10 cellular contexts compared by ENCODE assay signal in the genomic region with DNA sequence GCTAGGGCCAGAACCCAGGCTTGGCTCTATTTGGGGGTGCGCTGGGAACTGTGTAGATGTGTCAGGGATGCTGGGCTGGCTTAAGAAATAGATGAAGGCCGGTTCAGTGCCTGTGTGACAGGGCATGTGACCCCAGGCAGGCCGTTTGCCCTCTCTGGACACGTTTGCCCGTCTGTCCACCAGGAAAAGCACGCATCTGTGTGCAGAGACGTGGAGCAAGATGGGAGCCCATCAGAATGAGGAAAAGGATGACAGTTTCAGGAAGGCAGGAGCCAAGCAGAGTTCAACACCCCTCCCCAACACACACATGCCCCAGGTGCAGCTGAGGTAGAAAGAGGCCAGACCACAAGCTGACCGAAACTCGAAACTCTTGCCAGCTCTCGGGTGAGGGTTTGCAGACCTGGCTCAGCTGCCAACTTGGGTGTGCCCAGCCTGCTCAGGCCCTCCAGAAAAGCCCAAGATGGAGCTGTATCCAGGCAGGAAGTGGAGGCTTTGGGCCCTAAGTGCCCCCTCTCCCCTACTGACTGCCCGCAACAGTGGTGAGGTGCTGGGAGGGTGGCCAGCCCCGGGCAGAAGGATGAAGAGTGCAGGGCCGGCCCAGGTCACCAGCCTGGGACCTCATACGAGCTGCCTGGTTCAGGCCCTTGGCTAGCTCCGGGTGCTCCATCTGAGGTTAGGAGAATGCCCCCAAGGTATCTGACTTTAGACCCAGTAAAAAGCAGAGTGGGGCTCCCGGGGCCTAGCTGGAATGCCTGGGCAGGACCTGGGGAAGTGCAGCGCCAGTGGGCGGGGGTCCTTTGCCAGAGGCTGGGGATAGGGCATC. TPM values are rescaled to one million over a fixed set of nuclear protein-coding genes. Genes with fewer than 3 reads are reported as not detected.
A peak's percentile ranks its signal among the peaks of the same experiment; 100 is the strongest.
DNase-seq lines count a peak whose midpoint lies in the region; FAIRE-seq and TF ChIP-seq lines count a peak whose summit lies in the region.
"Had no signal": no experiment of that assay in that cellular context is flagged by ENCODE, and none has a peak within 500 bp of the region (broad histone marks: within the 10 kb centered on the region; RNA-seq: fewer than 3 reads in every experiment).

No MANE protein-coding gene starts in this region.

- H3K4me3 Mint-ChIP-seq in activated naive CD4-positive, alpha-beta T cell treated with anti-CD3 and anti-CD28 coated beads, Interleukin-2, amount 10 ng/mL, durations not matched to agents 7 days and 5 days = no peak overlapping the region
- no peak overlapping the region for H3K4me3 Mint-ChIP-seq in type B pancreatic cell

- H3K4me1 Mint-ChIP-seq in activated naive CD4-positive, alpha-beta T cell treated with anti-CD3 and anti-CD28 coated beads, Interleukin-2, amount 10 ng/mL, durations not matched to agents 7 days and 5 days = no peaks in the 10 kb centered on the region
- H3K4me1 Mint-ChIP-seq in type B pancreatic cell (ENCODE audit: unreplicated experiment) = peaks cover 7% of the 10 kb centered on the region

- no peak overlapping the region for H3K4me2 ChIP-seq in keratinocyte (ENCODE audit: control insufficient read depth, extremely low read depth, insufficient read depth, low read depth, low read length)

- H3K9me1 ChIP-seq in keratinocyte (ENCODE audit: control insufficient read depth, extremely low read depth, insufficient read depth, low read length) = no peaks in the 10 kb centered on the region

- no peak overlapping the region for H3K27ac Mint-ChIP-seq in activated naive CD4-positive, alpha-beta T cell treated with anti-CD3 and anti-CD28 coated beads, Interleukin-2, amount 10 ng/mL, durations not matched to agents 7 days and 5 days
- no peak overlapping the region for H3K27ac Mint-ChIP-seq in type B pancreatic cell
- H3K27ac Mint-ChIP-seq: activated T-helper 2 cell treated with anti-CD3 and anti-CD28 coated beads, Interferon-gamma antibody, Interleukin-2, Interleukin-4, amounts not matched to agents 10 μg/mL and 5 μg/mL and 100 μg/mL, durations not matched to agents 14 hours and 24 hours and 36 hours had no signal

- no peak overlapping the region for H3K9ac ChIP-seq in keratinocyte (ENCODE audit: control insufficient read depth, extremely low read depth, insufficient read depth, low read length)

- no peaks in the 10 kb centered on the region for H3K79me2 ChIP-seq in keratinocyte (ENCODE audit: control insufficient read depth, insufficient read depth, low read length)

- dilution Hi-C loops in keratinocyte (cut with MboI; ENCODE audit: extremely low pct_ligation_motif_present, low sequenced_read_pairs) = loop anchor here (25.0 kb wide), 1 partner anchor 101 kb away; no protein-coding TSS in a partner anchor

- CTCF ChIA-PET in activated naive CD4-positive, alpha-beta T cell treated with anti-CD3 and anti-CD28 coated beads, Interleukin-2, amount 10 ng/mL, durations not matched to agents 7 days and 5 days (lab: Charles Lee) = interaction anchor here (0.6 to 6.2 kb wide), 27 partner anchors 8 to 323 kb away, joined by 3 to 120 read pairs (median 4); a partner anchor contains a TSS

- FAIRE-seq in keratinocyte (lab: Jason Lieb, UNC) = no peak

- H3K36me3 Mint-ChIP-seq in activated naive CD4-positive, alpha-beta T cell treated with anti-CD3 and anti-CD28 coated beads, Interleukin-2, amount 10 ng/mL, durations not matched to agents 7 days and 5 days = no peaks in the 10 kb centered on the region
- no peaks in the 10 kb centered on the region for H3K36me3 Mint-ChIP-seq in type B pancreatic cell

- H3K9me3 ChIP-seq in keratinocyte (ENCODE audit: control insufficient read depth, low read depth, low read length) = no peaks in the 10 kb centered on the region

- H3K36me3 ChIP-seq in keratinocyte (ENCODE audit: control insufficient read depth in 2 of 2, extremely low read depth in 1 of 2, insufficient read depth in 2 of 2, low read length in 2 of 2) = no peaks in the 10 kb centered on the region

- peak; percentile 7 for DNase-seq in activated naive CD4-positive, alpha-beta T cell treated with anti-CD3 and anti-CD28 coated beads, Interleukin-2, amount 10 ng/mL, durations not matched to agents 7 days and 5 days
- DNase-seq in activated naive CD4-positive, alpha-beta T cell treated with Interleukin-2 at 50 U/mL for 16 hours = no peak
- DNase-seq in NCI-H2196 (lab: John Stamatoyannopoulos, UW; ENCODE audit: unreplicated experiment) (peak; percentile 62), keratinocyte (ENCODE audit: low read depth, low spot score) (no peak), type B pancreatic cell (ENCODE audit: extremely low spot score, unreplicated experiment) (no peak), NCI-H1417 (lab: John Stamatoyannopoulos, UW) (no peak), NCI-H1930 (lab: John Stamatoyannopoulos, UW) (no peak), T-helper 2 cell (no peak)

- no peak overlapping the region for H3K27ac ChIP-seq in keratinocyte (ENCODE audit: control insufficient read depth, insufficient read depth, low read length)
- H3K27ac ChIP-seq: dorsolateral prefrontal cortex had no signal

- TF ChIP-seq CTCF in keratinocyte (optimal IDR thresholded peaks at IDR 0.05 in 1 of 3, IDR thresholded peaks at IDR 0.05 in 1 of 3, conservative IDR thresholded peaks at IDR 0.05 in 1 of 3; ENCODE audit: extremely low read depth in 1 of 3, insufficient read depth in 2 of 3, low read length in 3 of 3) (no peak), type B pancreatic cell (conservative IDR thresholded peaks at IDR 0.05) (peak; percentile 4)

- no peaks in the 10 kb centered on the region for H4K20me1 ChIP-seq in keratinocyte (ENCODE audit: control insufficient read depth, extremely low read depth, insufficient read depth, low read length)

- no peaks in the 10 kb centered on the region for H3K9me3 Mint-ChIP-seq in activated naive CD4-positive, alpha-beta T cell treated with anti-CD3 and anti-CD28 coated beads, Interleukin-2, amount 10 ng/mL, durations not matched to agents 7 days and 5 days
- H3K9me3 Mint-ChIP-seq in type B pancreatic cell = no peaks in the 10 kb centered on the region
- H3K9me3 Mint-ChIP-seq: activated T-helper 2 cell treated with anti-CD3 and anti-CD28 coated beads, Interferon-gamma antibody, Interleukin-2, Interleukin-4, amounts not matched to agents 10 μg/mL and 5 μg/mL and 100 μg/mL, durations not matched to agents 14 hours and 24 hours and 36 hours had no signal

- H3K27me3 ChIP-seq in keratinocyte (ENCODE audit: control insufficient read depth, extremely low read depth, insufficient read depth, low read length) = no peaks in the 10 kb centered on the region
- H3K27me3 ChIP-seq: dorsolateral prefrontal cortex had no signal

- peaks cover 15% of the 10 kb centered on the region for H3K4me1 ChIP-seq in keratinocyte (ENCODE audit: control insufficient read depth, extremely low read depth, insufficient read depth, low read length)

- H3K27me3 Mint-ChIP-seq in activated naive CD4-positive, alpha-beta T cell treated with anti-CD3 and anti-CD28 coated beads, Interleukin-2, amount 10 ng/mL, durations not matched to agents 7 days and 5 days = peaks cover 38% of the 10 kb centered on the region
- H3K27me3 Mint-ChIP-seq in type B pancreatic cell = no peaks in the 10 kb centered on the region

- peak overlapping the region; percentile 43 for H2AFZ ChIP-seq in keratinocyte (ENCODE audit: control insufficient read depth, low read length)

- H3K4me3 ChIP-seq in keratinocyte (ENCODE audit: control insufficient read depth in 2 of 3, extremely low read depth in 1 of 3, insufficient read depth in 2 of 3, low read depth in 1 of 3, low read length in 3 of 3) = no peak overlapping the region
- H3K4me3 ChIP-seq: dorsolateral prefrontal cortex had no signal

RNA-seq across cellular contexts. Expression of a gene that starts 10.2 kb away (rescaled TPM):
- 0.05 TPM in 1 of 3 replicates, not detected in the others for polyA plus RNA-seq in keratinocyte
- polyA plus RNA-seq in keratinocyte (2011; ENCODE audit: low read depth) = not detected
- not detected in 2 replicates for polyA plus RNA-seq in keratinocyte (2011; cell fraction: cytosol; rRNA removed)
- not detected in 2 replicates for polyA plus RNA-seq in keratinocyte (2011; cell fraction: nucleus; rRNA removed)
- polyA plus RNA-seq in keratinocyte (2012; ENCODE audit: low replicate concordance) = 0.11 TPM in 1 of 2 replicates, not detected in the other
- not detected in 3 replicates for polyA minus RNA-seq in keratinocyte
- polyA minus RNA-seq in keratinocyte (2011; cell fraction: cytosol; rRNA and poly(A)+ RNA removed) = 3.5 TPM
- polyA minus RNA-seq in keratinocyte (2011; cell fraction: nucleus; rRNA and poly(A)+ RNA removed) = 0.42 TPM in 1 of 2 replicates, not detected in the other
- 2.1 and 2.2 TPM in 2 replicates for total RNA-seq in type B pancreatic cell (ENCODE audit: low replicate concordance)

RNA-seq across cellular contexts. Expression of a gene that starts 14.9 kb away (rescaled TPM):
- 0.16 to 0.39 TPM (median 0.22 TPM) in 3 replicates for polyA plus RNA-seq in keratinocyte
- polyA plus RNA-seq in keratinocyte (2011; ENCODE audit: low read depth) = not detected
- 0.22 and 0.23 TPM in 2 replicates for polyA plus RNA-seq in keratinocyte (2011; cell fraction: cytosol; rRNA removed)
- polyA plus RNA-seq in keratinocyte (2011; cell fraction: nucleus; rRNA removed) = 0.15 and 0.37 TPM in 2 replicates
- polyA plus RNA-seq in keratinocyte (2012; ENCODE audit: low replicate concordance) = 0.34 and 0.71 TPM in 2 replicates
- not detected in 3 replicates for polyA minus RNA-seq in keratinocyte
- not detected for polyA minus RNA-seq in keratinocyte (2011; cell fraction: cytosol; rRNA and poly(A)+ RNA removed)
- polyA minus RNA-seq in keratinocyte (2011; cell fraction: nucleus; rRNA and poly(A)+ RNA removed) = not detected in 2 replicates
- total RNA-seq in type B pancreatic cell (ENCODE audit: low replicate concordance) = not detected in 2 replicates

RNA-seq across cellular contexts. Expression of a gene that starts 53.4 kb away (rescaled TPM):
- 0.59 to 5.2 TPM (median 1.00 TPM) in 3 replicates for polyA plus RNA-seq in keratinocyte
- polyA plus RNA-seq in keratinocyte (2011; ENCODE audit: low read depth) = 0.37 TPM
- polyA plus RNA-seq in keratinocyte (2011; cell fraction: cytosol; rRNA removed) = 0.44 and 0.65 TPM in 2 replicates
- polyA plus RNA-seq in keratinocyte (2011; cell fraction: nucleus; rRNA removed) = 2.4 and 2.7 TPM in 2 replicates
- 0.20 and 3.4 TPM in 2 replicates for polyA plus RNA-seq in keratinocyte (2012; ENCODE audit: low replicate concordance)
- 2.0 to 11.6 TPM (median 2.6 TPM) in 3 replicates for polyA minus RNA-seq in keratinocyte
- polyA minus RNA-seq in keratinocyte (2011; cell fraction: cytosol; rRNA and poly(A)+ RNA removed) = 3.5 TPM
- 1.8 and 1.9 TPM in 2 replicates for polyA minus RNA-seq in keratinocyte (2011; cell fraction: nucleus; rRNA and poly(A)+ RNA removed)
- 56.3 and 206 TPM in 2 replicates for total RNA-seq in type B pancreatic cell (ENCODE audit: low replicate concordance)

Comparison
In these comparisons a context has a peak if more than half of its experiments do, and no peak if none do; other contexts are left out.
1. DNase-seq: peak in activated naive CD4-positive, alpha-beta T cell treated with anti-CD3 and anti-CD28 coated beads, Interleukin-2, amount 10 ng/mL, durations not matched to agents 7 days and 5 days (single experiment) and NCI-H2196 (single experiment); none in activated naive CD4-positive, alpha-beta T cell treated with Interleukin-2 at 50 U/mL for 16 hours (single experiment), keratinocyte (single experiment), type B pancreatic cell (single experiment), NCI-H1417 (0 of 3), NCI-H1930 (0 of 2) and T-helper 2 cell (0 of 5).